Comparison of ENCODE assay signal across 8 cellular contexts in genomic region chr2:143417428-143417827, GRCh38.
"Had no signal": no experiment of that assay in that cellular context is flagged by ENCODE, and none has a peak within 500 bp of the region (broad histone marks: within the 10 kb centered on the region; RNA-seq: fewer than 3 reads in every experiment).

No MANE protein-coding gene starts in this region.

- ATAC-seq: HCT116, HepG2 had no signal

- H3K4me3 Mint-ChIP-seq: HFFc6, IgD-negative memory B cell had no signal

- H3K4me3 ChIP-seq: GM23248, HAP-1 had no signal

- H3K9me3 ChIP-seq: HAP-1 had no signal

- H3K27ac Mint-ChIP-seq: HFFc6, IgD-negative memory B cell had no signal

- H3K27me3 Mint-ChIP-seq: IgD-negative memory B cell had no signal

- H3K27ac ChIP-seq: GM23248, HL-60 had no signal

- H3K36me3 ChIP-seq: HAP-1 had no signal

- H3K9me3 Mint-ChIP-seq: HFFc6, IgD-negative memory B cell had no signal

- DNase-seq: GM23248, GOT3, HFFc6 had no signal

- H3K4me1 ChIP-seq: HAP-1 had no signal
